In genomic region chr9:101458955-101459631, GRCh38 we compare ENCODE assay signal across 8 cellular contexts. TPM values are rescaled to one million over a fixed set of nuclear protein-coding genes. Genes with fewer than 3 reads are reported as not detected.
DNase-seq lines count a peak whose midpoint lies in the region; ATAC-seq, FAIRE-seq and TF ChIP-seq lines count a peak whose summit lies in the region.

No MANE protein-coding gene starts in this region.

- no peaks in the 10 kb centered on the region for H3K9me3 Mint-ChIP-seq in HFFc6

- intact Hi-C loops in upper lobe of right lung (cut with DNase I) = loop anchor here (5.0 kb wide), 1 partner anchor 68 kb away; no protein-coding TSS in a partner anchor

- no peak overlapping the region for H3K4me3 Mint-ChIP-seq in HFFc6

- no peaks in the 10 kb centered on the region for H3K36me3 Mint-ChIP-seq in HFFc6 (ENCODE audit: low read depth)

- no peak for FAIRE-seq in RCC 7860 (lab: Jason Lieb, UNC)

- no peak for DNase-seq in AG04449 (ENCODE audit: low read depth, low spot score)
- peak; percentile 63 for DNase-seq in GM12865 (ENCODE audit: low read depth)
- peak; percentile 80 for DNase-seq in HFFc6
- DNase-seq in MG63 = peak; percentile 43
- peak; percentile 49 for DNase-seq in RCC 7860 (ENCODE audit: low spot score)
- DNase-seq in coronary artery (ENCODE audit: low spot score) = no peak
- no peak for DNase-seq in upper lobe of right lung

- TF ChIP-seq CTCF in AG04449 (IDR thresholded peaks at IDR 0.05; ENCODE audit: insufficient read depth, low read length, missing control alignments) (peak; percentile 86), GM12865 (IDR thresholded peaks at IDR 0.05; ENCODE audit: insufficient read depth, low read depth, low read length, missing control alignments) (peak; percentile 71), HFFc6 (IDR thresholded peaks at IDR 0.05) (peak; percentile 79), coronary artery (IDR thresholded peaks at IDR 0.05) (peak; percentile 49), liver (IDR thresholded peaks at IDR 0.05; ENCODE audit: low read depth, low read length, missing input control) (peak; percentile 76), upper lobe of right lung (IDR thresholded peaks at IDR 0.05) (peak; percentile 70)

- WGBS in liver = 50% methylated on average over 9 of the region's 9 CpGs

- H3K27ac ChIP-seq in coronary artery = no peak overlapping the region
- no peak overlapping the region for H3K27ac ChIP-seq in liver (ENCODE audit: low read depth in 1 of 2, low read length in 2 of 2)
- H3K27ac ChIP-seq in upper lobe of right lung = no peak overlapping the region

- H3K27ac Mint-ChIP-seq in HFFc6 = no peak overlapping the region

- H3K27me3 ChIP-seq in MG63 (no peaks in the 10 kb centered on the region), liver (ENCODE audit: control insufficient read depth in 4 of 4, insufficient read depth in 4 of 4, low read length in 3 of 4) (no peaks in the 10 kb centered on the region), upper lobe of right lung (peaks cover 4% of the 10 kb centered on the region)

- TF ChIP-seq RAD21 in liver (IDR thresholded peaks at IDR 0.05) = peak; percentile 91 to 93

- no peaks in the 10 kb centered on the region for H3K9me3 ChIP-seq in MG63
- no peaks in the 10 kb centered on the region for H3K9me3 ChIP-seq in liver (ENCODE audit: control insufficient read depth in 4 of 4, low read length in 3 of 4)
- no peaks in the 10 kb centered on the region for H3K9me3 ChIP-seq in upper lobe of right lung

- ATAC-seq in upper lobe of right lung = peak; percentile 96

- CTCF ChIA-PET in AG04449 (lab: Yijun Ruan, JAX) = interaction anchor here (0.7 to 17.0 kb wide), 44 partner anchors 9 to 340 kb away, joined by 3 to 975 read pairs (median 5); partner anchors contain the start of gene RNF20

- H3K4me3 ChIP-seq in AG04449 (ENCODE audit: low read depth, low read length) (no peak overlapping the region), GM12865 (ENCODE audit: low read depth, low read length) (no peak overlapping the region), MG63 (no peak overlapping the region), coronary artery (no peak overlapping the region), liver (ENCODE audit: low read depth in 1 of 3, low read length in 3 of 3) (no peak overlapping the region), upper lobe of right lung (no peak overlapping the region)

- H3K36me3 ChIP-seq in MG63 (no peaks in the 10 kb centered on the region), liver (ENCODE audit: control insufficient read depth in 4 of 4, insufficient read depth in 3 of 4, low read depth in 1 of 4, low read length in 3 of 4) (no peaks in the 10 kb centered on the region), upper lobe of right lung (no peaks in the 10 kb centered on the region)

- H3K4me1 ChIP-seq in liver (ENCODE audit: control insufficient read depth in 4 of 4, insufficient read depth in 4 of 4, low read length in 3 of 4) = peaks cover 0 to 5% (median 2%) of the 10 kb centered on the region in 4 donors
- no peaks in the 10 kb centered on the region for H3K4me1 ChIP-seq in upper lobe of right lung

- peaks cover 35% of the 10 kb centered on the region for H3K4me1 Mint-ChIP-seq in HFFc6 (ENCODE audit: low read depth)

- no peak overlapping the region for H3K9ac ChIP-seq in liver (ENCODE audit: low read depth in 1 of 2, low read length in 2 of 2)

- POLR2A ChIA-PET in AG04449 (lab: Yijun Ruan, JAX) = interaction anchor here (1.4 kb wide), 1 partner anchor 74 kb away, joined by 5 read pairs; the partner anchor contains the start of gene RNF20

- no peaks in the 10 kb centered on the region; the same call in none of the 2 replicates for H3K27me3 Mint-ChIP-seq in HFFc6 (ENCODE audit: insufficient read depth)

TF ChIP-seq in liver, 16 proteins besides CTCF, POLR2A, EP300 and RAD21:
- no peak for TF ChIP-seq SP1 (IDR thresholded peaks at IDR 0.05)
- TF ChIP-seq GABPA (IDR thresholded peaks at IDR 0.05 in 1 of 2, conservative IDR thresholded peaks at IDR 0.05 in 1 of 2) = no peak
- no peak for TF ChIP-seq RXRA (IDR thresholded peaks at IDR 0.05)
- no peak for TF ChIP-seq MAX (IDR thresholded peaks at IDR 0.05)
- no peak for TF ChIP-seq HNF4A (conservative IDR thresholded peaks at IDR 0.05)
- no peak for TF ChIP-seq FOXA2 (IDR thresholded peaks at IDR 0.05)
- TF ChIP-seq ATF3 (IDR thresholded peaks at IDR 0.05) = no peak
- no peak for TF ChIP-seq NR2F2 (IDR thresholded peaks at IDR 0.05)
- TF ChIP-seq HNF4G (IDR thresholded peaks at IDR 0.05) = no peak
- no peak for TF ChIP-seq JUND (IDR thresholded peaks at IDR 0.05)
- no peak for TF ChIP-seq REST (IDR thresholded peaks at IDR 0.05)

RNA-seq across cellular contexts. Expression of gene ALDOB, which starts 23.5 kb away (rescaled TPM):
- total RNA-seq in HFFc6 (2021; fragmentation: NEBNext Ultra II Directional; extraction: Animal tissue kit (Norgen Biotek cat#: 25700)) = not detected
- total RNA-seq in MG63 (2014; rRNA removed; shearing (Covaris generic); ENCODE audit: low replicate concordance) = not detected in 2 replicates
- 1,000 to 10,000 TPM in 1 of 2 donors, 100 to 1,000 TPM in 1; 527 to 1,744 TPM for total RNA-seq in liver
- polyA plus RNA-seq in liver = 1,000 to 10,000 TPM; 1,872 to 2,132 TPM
- not detected for total RNA-seq in upper lobe of right lung

Comparison
In these comparisons a context has a peak if more than half of its experiments do, and no peak if none do; other contexts are left out.
1. DNase-seq: peak in GM12865 (single experiment), HFFc6 (single experiment), MG63 (single experiment) and RCC 7860 (single experiment); none in AG04449 (single experiment), coronary artery (single experiment) and upper lobe of right lung (single experiment).
2. RNA of gene ALDOB, which starts 23.5 kb away (total RNA-seq): 527 to 1,744 TPM in liver; not detected in upper lobe of right lung (single experiment), not detected in HFFc6 and not detected in MG63; every median in the first group is over 100 times any median in the second.
3. Peak in every context shown above with its lines, with median percentiles within 50 percentile points of each other: CTCF ChIP-seq.